12 cellular contexts compared by ENCODE assay signal in genomic region chr6:10558575-10558974, GRCh38. TPM values are rescaled to one million over a fixed set of nuclear protein-coding genes. Genes with fewer than 3 reads are reported as not detected.
A peak's percentile ranks its signal among the peaks of the same experiment; 100 is the strongest.
DNase-seq lines count a peak whose midpoint lies in the region.
"Had no signal": no experiment of that assay in that cellular context is flagged by ENCODE, and none has a peak within 500 bp of the region (broad histone marks: within the 10 kb centered on the region; RNA-seq: fewer than 3 reads in every experiment).

No MANE protein-coding gene starts in this region.

- H3K4me1 ChIP-seq in Karpas-422 (ENCODE audit: low read length): peaks cover 80% of the 10 kb centered on the region
- peaks cover 16% of the 10 kb centered on the region for H3K4me1 ChIP-seq in rectal smooth muscle tissue (ENCODE audit: control insufficient read depth, insufficient read depth, low read length)

- H3K36me3 ChIP-seq in Karpas-422 (ENCODE audit: insufficient read depth, low read length) (no peaks in the 10 kb centered on the region), rectal smooth muscle tissue (ENCODE audit: control insufficient read depth, insufficient read depth, low read length) (peaks cover 2% of the 10 kb centered on the region)

- DNase-seq in Karpas-422 (no peak), NCI-H748 (lab: John Stamatoyannopoulos, UW; ENCODE audit: unreplicated experiment) (peak; percentile 92), NOMO-1 (lab: John Stamatoyannopoulos, UW; ENCODE audit: unreplicated experiment in 2 of 2) (no peak), AG20443 (ENCODE audit: low spot score) (no peak)
- DNase-seq in activated CD4-positive, alpha-beta T cell treated with anti-CD3 and anti-CD28 coated beads, Interleukin-2, amount 50 U/mL, for 48 hours: no peak
- DNase-seq: activated CD4-positive, CD25-positive, alpha-beta regulatory T cell treated with anti-CD3 and anti-CD28 coated beads, Interleukin-2, amount 50 U/mL, for 72 hours; activated effector memory CD4-positive, alpha-beta T cell treated with anti-CD3 and anti-CD28 coated beads, Interleukin-2, amount 50 U/mL, for 16 hours; DMS 273 treated with DMSO at 0.1 percent for 48 hours; naive thymus-derived CD4-positive, alpha-beta T cell; NCI-H187 had no signal

- H3K79me2 ChIP-seq in Karpas-422 (ENCODE audit: low read length): peaks cover 96% of the 10 kb centered on the region

- H3K9ac ChIP-seq in Karpas-422 (ENCODE audit: low read length) (peak overlapping the region; percentile 48), rectal smooth muscle tissue (ENCODE audit: low read length) (no peak overlapping the region)

- H3K9me3 ChIP-seq in Karpas-422 (ENCODE audit: low read length): no peaks in the 10 kb centered on the region

- H3K27me3 ChIP-seq in Karpas-422 (ENCODE audit: low read length) (no peaks in the 10 kb centered on the region), rectal smooth muscle tissue (ENCODE audit: control insufficient read depth, insufficient read depth, low read length) (no peaks in the 10 kb centered on the region)

- H3K9me2 ChIP-seq in Karpas-422 (replicated peaks; ENCODE audit: insufficient read depth, low read length): no peaks in the 10 kb centered on the region

- H3K27ac ChIP-seq in Karpas-422 (ENCODE audit: low read length) (peak overlapping the region; percentile 89), rectal smooth muscle tissue (ENCODE audit: low read depth, low read length) (peak overlapping the region; percentile 49)

- no peaks in the 10 kb centered on the region for H4K20me1 ChIP-seq in Karpas-422 (ENCODE audit: insufficient read depth, low read depth, low read length)

- H2AFZ ChIP-seq in Karpas-422 (ENCODE audit: low read length): no peak overlapping the region

- peak overlapping the region; percentile 72 for H3K4me2 ChIP-seq in Karpas-422 (ENCODE audit: low read depth, low read length, poor library complexity, severe bottlenecking)

- H3K4me3 ChIP-seq in Karpas-422 (ENCODE audit: low read length) (peak overlapping the region; percentile 50), iPS-11a (ENCODE audit: low read depth, low read length) (peak overlapping the region; percentile 64), rectal smooth muscle tissue (ENCODE audit: low read length) (peak overlapping the region; percentile 67)

RNA-seq across cellular contexts. Expression of gene GCNT2, which starts 37.4 kb away (rescaled TPM):
- 15.1 and 21.3 TPM in 2 replicates for total RNA-seq in Karpas-422 (2014; rRNA removed; shearing (Covaris generic); ENCODE audit: low replicate concordance)
